In the genomic region with DNA sequence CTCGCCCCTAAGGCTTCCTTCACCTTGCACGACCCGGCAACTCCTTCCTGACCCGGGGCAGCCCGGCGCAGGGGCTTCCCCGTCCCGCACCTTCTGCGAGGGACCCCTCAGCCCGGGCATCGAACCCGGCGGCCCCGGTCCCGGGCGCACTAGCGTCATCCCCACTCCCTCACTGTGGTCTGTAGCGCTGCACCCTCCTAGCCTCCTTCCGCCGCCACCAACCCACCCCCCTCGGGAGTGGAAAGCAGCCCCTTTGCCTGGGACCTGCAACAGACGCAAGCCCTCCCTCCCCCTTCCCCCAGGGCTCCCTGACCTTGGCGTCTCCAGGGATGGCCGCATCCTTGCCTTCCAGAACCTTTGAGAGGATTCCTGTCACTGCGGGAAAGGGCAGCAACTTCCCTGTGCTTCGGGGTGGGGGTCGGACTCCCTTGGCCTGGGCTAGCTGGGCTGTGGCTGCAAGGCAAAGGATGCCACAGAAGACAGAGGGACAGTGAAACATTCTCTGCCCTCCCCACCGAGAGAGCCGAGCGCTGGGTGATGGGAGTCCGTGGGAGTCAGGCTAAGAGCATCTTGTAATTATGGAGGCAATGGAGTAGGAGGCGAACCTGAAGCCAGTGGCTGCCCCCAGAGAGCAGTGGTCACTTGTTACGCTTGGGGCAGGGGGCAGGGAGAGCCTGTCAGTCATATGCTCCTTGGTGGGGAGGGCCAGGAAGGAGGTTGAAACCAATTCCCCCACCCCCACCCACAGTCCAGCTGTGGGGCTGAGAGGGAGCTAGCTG, we compare ENCODE assay signal across 8 cellular contexts. TPM values are rescaled to one million over a fixed set of nuclear protein-coding genes. Genes with fewer than 3 reads are reported as not detected.
DNase-seq lines count a peak whose midpoint lies in the region; TF ChIP-seq lines count a peak whose summit lies in the region.

No MANE protein-coding gene starts in this region.

- H3K9me2 ChIP-seq in OCI-LY1 (ENCODE audit: low read depth, low read length), result no peaks in the 10 kb centered on the region

- peak; percentile 33 for DNase-seq in NCI-H2171 treated with DMSO at 0.1 percent for 48 hours (lab: John Stamatoyannopoulos, UW)
- no peak for DNase-seq in NCI-H2171 (lab: John Stamatoyannopoulos, UW)
- DNase-seq in epithelial cell of proximal tubule (ENCODE audit: low read depth), result no peak
- peak; percentile 86 for DNase-seq in osteoblast (ENCODE audit: insufficient read length, low spot score, missing footprints)
- no peak for DNase-seq in NCI-H2029 treated with DMSO at 0.1 percent for 48 hours (lab: John Stamatoyannopoulos, UW)
- no peak for DNase-seq in foreskin melanocyte
- DNase-seq in NCI-H2081 treated with DMSO at 0.1 percent for 48 hours (lab: John Stamatoyannopoulos, UW), result no peak

- H3K4me2 ChIP-seq in OCI-LY1 (ENCODE audit: low read length), result peak overlapping the region; percentile 59; the same call in 1 of the 2 replicates
- peak overlapping the region; percentile 80 for H3K4me2 ChIP-seq in osteoblast (ENCODE audit: insufficient read depth, low read length)

- 0 out of 2 replicates have a peak, but pooled peaks cover 4% of the 10 kb centered on the region for H3K27me3 ChIP-seq in OCI-LY1 (ENCODE audit: insufficient read depth, low read length)
- no peaks in the 10 kb centered on the region for H3K27me3 ChIP-seq in osteoblast (ENCODE audit: insufficient read depth, low read length)

- H2AFZ ChIP-seq in OCI-LY1 (ENCODE audit: low read length), result no peak overlapping the region
- H2AFZ ChIP-seq in osteoblast (ENCODE audit: low read length), result peak overlapping the region; percentile 68

- peaks cover 38% of the 10 kb centered on the region for H3K36me3 ChIP-seq in OCI-LY1 (ENCODE audit: insufficient read depth, low read length)
- H3K36me3 ChIP-seq in osteoblast (ENCODE audit: insufficient read depth, low read length), result peaks cover 11% of the 10 kb centered on the region

- H3K4me3 ChIP-seq in OCI-LY1 (ENCODE audit: low read depth, low read length, poor library complexity, severe bottlenecking) (peak overlapping the region; percentile 53), epithelial cell of proximal tubule (ENCODE audit: low read depth, low read length) (peak overlapping the region; percentile 90), osteoblast (ENCODE audit: insufficient read depth, low read length) (peak overlapping the region; percentile 74)

- H3K4me1 ChIP-seq in OCI-LY1 (ENCODE audit: insufficient read depth, low read length, severe bottlenecking) (peaks cover 15% of the 10 kb centered on the region), osteoblast (ENCODE audit: insufficient read depth, low read length) (peaks cover 15% of the 10 kb centered on the region)

- H4K20me1 ChIP-seq in OCI-LY1 (ENCODE audit: insufficient read depth, low read length) (no peaks in the 10 kb centered on the region), osteoblast (ENCODE audit: insufficient read depth, low read length) (no peaks in the 10 kb centered on the region)

- no peaks in the 10 kb centered on the region for H3K79me2 ChIP-seq in OCI-LY1 (ENCODE audit: insufficient read depth, low read length)
- no peaks in the 10 kb centered on the region for H3K79me2 ChIP-seq in osteoblast (ENCODE audit: insufficient read depth, low read length)

- H3K27ac ChIP-seq in OCI-LY1 (ENCODE audit: low read depth, low read length, poor library complexity, severe bottlenecking) (no peak overlapping the region), osteoblast (ENCODE audit: low read depth, low read length) (no peak overlapping the region)

- TF ChIP-seq CTCF in OCI-LY1 (IDR thresholded peaks at IDR 0.05; ENCODE audit: low read length), result no peak
- no peak for TF ChIP-seq CTCF in epithelial cell of proximal tubule (conservative IDR thresholded peaks at IDR 0.05; ENCODE audit: low read depth, low read length)
- no peak for TF ChIP-seq CTCF in osteoblast (IDR thresholded peaks at IDR 0.05; ENCODE audit: extremely low read depth, low read depth, low read length)

- H3F3A ChIP-seq in OCI-LY1 (ENCODE audit: insufficient read depth, low read length), result no peaks in the 10 kb centered on the region

- H3K9ac ChIP-seq in OCI-LY1 (ENCODE audit: low read length), result no peak overlapping the region

- H3K9me3 ChIP-seq in OCI-LY1 (ENCODE audit: low read length) (no peaks in the 10 kb centered on the region), osteoblast (ENCODE audit: low read depth, low read length) (no peaks in the 10 kb centered on the region)

RNA-seq across cellular contexts. Expression of gene TMEM132A, which starts 0.8 kb away (rescaled TPM):
- total RNA-seq in epithelial cell of proximal tubule (150 and 287 TPM in 2 replicates), osteoblast (12.1 and 19.5 TPM in 2 replicates)

RNA-seq across cellular contexts. Expression of gene TMEM109, which starts 11.1 kb away (rescaled TPM):
- 95.4 and 119 TPM in 2 replicates for total RNA-seq in epithelial cell of proximal tubule
- 36.6 and 38.6 TPM in 2 replicates for total RNA-seq in osteoblast

RNA-seq across cellular contexts. Expression of gene PRPF19, which starts 18.7 kb away (rescaled TPM):
- total RNA-seq in epithelial cell of proximal tubule (73.2 and 159 TPM in 2 replicates), osteoblast (39.8 and 46.0 TPM in 2 replicates)

RNA-seq across cellular contexts. Expression of gene SLC15A3, which starts 26.9 kb away (rescaled TPM):
- total RNA-seq in epithelial cell of proximal tubule (0.43 and 0.86 TPM in 2 replicates), osteoblast (10.9 and 13.0 TPM in 2 replicates)

RNA-seq across cellular contexts. Expression of gene CD6, which starts 46.4 kb away (rescaled TPM):
- 0.23 TPM in 1 of 2 replicates, not detected in the other for total RNA-seq in epithelial cell of proximal tubule
- not detected in 2 replicates for total RNA-seq in osteoblast

Comparison
In these comparisons a context has a peak if more than half of its experiments do, and no peak if none do; other contexts are left out.
1. DNase-seq: peak in NCI-H2171 treated with DMSO at 0.1 percent for 48 hours (single experiment) and osteoblast (single experiment); none in NCI-H2171 (single experiment), epithelial cell of proximal tubule (single experiment), NCI-H2029 treated with DMSO at 0.1 percent for 48 hours (single experiment), foreskin melanocyte (single experiment) and NCI-H2081 treated with DMSO at 0.1 percent for 48 hours (single experiment).
2. Peak in every context shown above with its lines, with median percentiles within 50 percentile points of each other: H3K4me3 ChIP-seq.